ENCODE assay signal across 1 cellular context in genomic region chr10:73920084-73920483, GRCh38.
TF ChIP-seq lines count a peak whose summit lies in the region.

No MANE protein-coding gene starts in this region.

TF ChIP-seq in K562, 482 proteins besides CTCF, POLR2A, EP300 and RAD21 (continued from another document):
- TF ChIP-seq ZBTB40 (IDR thresholded peaks at IDR 0.05): peak; percentile 87
- no peak for TF ChIP-seq ZBTB40 (CRISPR knock-in tag; IDR thresholded peaks at IDR 0.05)
- peak; percentile 53; the same call in 1 of the 2 replicates for TF ChIP-seq CTBP1 (IDR thresholded peaks at IDR 0.05; ENCODE audit: borderline replicate concordance)
- TF ChIP-seq LCOR (CRISPR knock-in tag; IDR thresholded peaks at IDR 0.05): no peak
- TF ChIP-seq ATF7 (IDR thresholded peaks at IDR 0.05): peak; percentile 28; the same call in 1 of the 2 replicates
- peak in 1 of 2 experiments; percentile 41 for TF ChIP-seq AFF1 (IDR thresholded peaks at IDR 0.05; ENCODE audit: low read depth in 1 of 2, partially characterized antibody in 2 of 2)
- peak; percentile 44 to 59; a peak in 2 of 4 replicates for TF ChIP-seq NRF1 (conservative IDR thresholded peaks at IDR 0.05 in 1 of 2, IDR thresholded peaks at IDR 0.05 in 1 of 2)
